18 cellular contexts compared by ENCODE assay signal in genomic region chr1:215584389-215584788, GRCh38. TPM values are rescaled to one million over a fixed set of nuclear protein-coding genes. Genes with fewer than 3 reads are reported as not detected.
DNase-seq lines count a peak whose midpoint lies in the region; ATAC-seq and TF ChIP-seq lines count a peak whose summit lies in the region.
"Had no signal": no experiment of that assay in that cellular context is flagged by ENCODE, and none has a peak within 500 bp of the region (broad histone marks: within the 10 kb centered on the region; RNA-seq: fewer than 3 reads in every experiment).

No MANE protein-coding gene starts in this region.

- BruUV-seq in Caco-2 (replicated peaks; lab: Mats Ljungman, UMichigan): no TSS peak

- H3K9me3 Mint-ChIP-seq in Caco-2 (ENCODE audit: unreplicated experiment): no peaks in the 10 kb centered on the region
- peaks cover 2% of the 10 kb centered on the region for H3K9me3 Mint-ChIP-seq in activated naive CD8-positive, alpha-beta T cell treated with anti-CD3 and anti-CD28 coated beads for 36 hours
- no peaks in the 10 kb centered on the region for H3K9me3 Mint-ChIP-seq in activated CD4-positive, alpha-beta memory T cell treated with anti-CD3 and anti-CD28 coated beads, Interleukin-2, amount 10 ng/mL, durations not matched to agents 7 days and 5 days
- H3K9me3 Mint-ChIP-seq: activated T-helper 1 cell treated with anti-CD3 and anti-CD28 coated beads, Interleukin-12 subunit alpha, Interleukin-12 subunit beta, Interleukin-2, Interleukin-4 antibody, amounts not matched to agents 30 ng/mL and 10 ng/mL and 1 ng/mL, durations not matched to agents 14 hours and 24 hours and 36 hours had no signal

- no peak for DNase-seq in Caco-2
- no peak for DNase-seq in activated naive CD8-positive, alpha-beta T cell treated with anti-CD3 and anti-CD28 coated beads for 36 hours
- no peak for DNase-seq in EL
- no peak for DNase-seq in right lobe of liver
- no peak for DNase-seq in activated CD4-positive, alpha-beta memory T cell treated with anti-CD3 and anti-CD28 coated beads, Interleukin-2, amount 10 ng/mL, durations not matched to agents 7 days and 5 days
- DNase-seq: activated naive CD8-positive, alpha-beta T cell treated with anti-CD3 and anti-CD28 coated beads, Interleukin-2, amount 50 U/mL, for 24 hours; DND-41; left colon; NCI-H1105; retina; stomach; SW 1271 had no signal

- peak; percentile 49 for ATAC-seq in GM19043 (IDR thresholded peaks at IDR 0.05; ENCODE audit: low read depth, unreplicated experiment)
- ATAC-seq in HG02759 (IDR thresholded peaks at IDR 0.05; ENCODE audit: unreplicated experiment): peak; percentile 55
- peak; percentile 62 for ATAC-seq in HG03439 (IDR thresholded peaks at IDR 0.05; ENCODE audit: unreplicated experiment)
- no peak for ATAC-seq in right lobe of liver
- ATAC-seq: activated naive CD8-positive, alpha-beta T cell treated with anti-CD3 and anti-CD28 coated beads, Interleukin-2, amount 50 U/mL, for 24 hours; left colon had no signal

- H3K27me3 Mint-ChIP-seq in Caco-2 (ENCODE audit: insufficient read depth, unreplicated experiment): no peaks in the 10 kb centered on the region
- no peaks in the 10 kb centered on the region for H3K27me3 Mint-ChIP-seq in activated naive CD8-positive, alpha-beta T cell treated with anti-CD3 and anti-CD28 coated beads for 36 hours
- H3K27me3 Mint-ChIP-seq in activated CD4-positive, alpha-beta memory T cell treated with anti-CD3 and anti-CD28 coated beads, Interleukin-2, amount 10 ng/mL, durations not matched to agents 7 days and 5 days: no peaks in the 10 kb centered on the region
- H3K27me3 Mint-ChIP-seq: activated naive CD8-positive, alpha-beta T cell treated with anti-CD3 and anti-CD28 coated beads, Interleukin-2, amount 50 U/mL, for 24 hours had no signal

- H3K9me3 ChIP-seq in Caco-2 (no peaks in the 10 kb centered on the region), right lobe of liver (no peaks in the 10 kb centered on the region)
- H3K9me3 ChIP-seq: stomach had no signal

- no peak for TF ChIP-seq POLR2A in right lobe of liver (IDR thresholded peaks at IDR 0.05)

- POLR2A ChIA-PET in Caco-2 (lab: Charles Lee): no interaction called here
- POLR2A ChIA-PET in activated CD4-positive, alpha-beta memory T cell treated with anti-CD3 and anti-CD28 coated beads, Interleukin-2, amount 10 ng/mL, durations not matched to agents 7 days and 5 days (lab: Charles Lee): no interaction called here

- H3K27ac Mint-ChIP-seq in Caco-2 (ENCODE audit: unreplicated experiment): peak overlapping the region; percentile 88
- no peak overlapping the region for H3K27ac Mint-ChIP-seq in activated naive CD8-positive, alpha-beta T cell treated with anti-CD3 and anti-CD28 coated beads for 36 hours
- no peak overlapping the region for H3K27ac Mint-ChIP-seq in activated CD4-positive, alpha-beta memory T cell treated with anti-CD3 and anti-CD28 coated beads, Interleukin-2, amount 10 ng/mL, durations not matched to agents 7 days and 5 days
- H3K27ac Mint-ChIP-seq: activated naive CD8-positive, alpha-beta T cell treated with anti-CD3 and anti-CD28 coated beads, Interleukin-2, amount 50 U/mL, for 24 hours; activated T-helper 1 cell treated with anti-CD3 and anti-CD28 coated beads, Interleukin-12 subunit alpha, Interleukin-12 subunit beta, Interleukin-2, Interleukin-4 antibody, amounts not matched to agents 30 ng/mL and 10 ng/mL and 1 ng/mL, durations not matched to agents 14 hours and 24 hours and 36 hours; CD14-positive monocyte had no signal

- H3K36me3 ChIP-seq in Caco-2 (ENCODE audit: control insufficient read depth, insufficient read depth, low read length) (no peaks in the 10 kb centered on the region), right lobe of liver (peaks cover 0 to 25% (median 8%) of the 10 kb centered on the region in 4 donors)

- no peak overlapping the region for H3K4me3 Mint-ChIP-seq in Caco-2 (ENCODE audit: unreplicated experiment)
- no peak overlapping the region for H3K4me3 Mint-ChIP-seq in activated naive CD8-positive, alpha-beta T cell treated with anti-CD3 and anti-CD28 coated beads for 36 hours
- no peak overlapping the region for H3K4me3 Mint-ChIP-seq in activated CD4-positive, alpha-beta memory T cell treated with anti-CD3 and anti-CD28 coated beads, Interleukin-2, amount 10 ng/mL, durations not matched to agents 7 days and 5 days
- H3K4me3 Mint-ChIP-seq: activated naive CD8-positive, alpha-beta T cell treated with anti-CD3 and anti-CD28 coated beads, Interleukin-2, amount 50 U/mL, for 24 hours; activated T-helper 1 cell treated with anti-CD3 and anti-CD28 coated beads, Interleukin-12 subunit alpha, Interleukin-12 subunit beta, Interleukin-2, Interleukin-4 antibody, amounts not matched to agents 30 ng/mL and 10 ng/mL and 1 ng/mL, durations not matched to agents 14 hours and 24 hours and 36 hours; CD14-positive monocyte had no signal

- no peak for TF ChIP-seq CTCF in Caco-2 (IDR thresholded peaks at IDR 0.05; ENCODE audit: insufficient read depth in 1 of 2, low read depth in 1 of 2, low read length in 1 of 2, severe bottlenecking in 1 of 2, unreplicated experiment in 1 of 2)
- TF ChIP-seq CTCF in right lobe of liver (IDR thresholded peaks at IDR 0.05): no peak

- WGBS in right lobe of liver (ENCODE audit: insufficient coverage, low coverage, low lambda C conversion rate, missing lambda C conversion rate): 57% methylated on average over 1 of the region's 1 CpG

- peaks cover 43% of the 10 kb centered on the region for H3K36me3 Mint-ChIP-seq in Caco-2 (ENCODE audit: insufficient read depth, unreplicated experiment)
- H3K36me3 Mint-ChIP-seq in activated naive CD8-positive, alpha-beta T cell treated with anti-CD3 and anti-CD28 coated beads for 36 hours: peaks cover 13% of the 10 kb centered on the region
- H3K36me3 Mint-ChIP-seq in activated CD4-positive, alpha-beta memory T cell treated with anti-CD3 and anti-CD28 coated beads, Interleukin-2, amount 10 ng/mL, durations not matched to agents 7 days and 5 days (ENCODE audit: low read depth): no peaks in the 10 kb centered on the region

- H3K4me1 Mint-ChIP-seq in Caco-2 (ENCODE audit: low read depth, unreplicated experiment): peaks cover 22% of the 10 kb centered on the region
- H3K4me1 Mint-ChIP-seq in activated naive CD8-positive, alpha-beta T cell treated with anti-CD3 and anti-CD28 coated beads for 36 hours: no peaks in the 10 kb centered on the region
- H3K4me1 Mint-ChIP-seq in activated CD4-positive, alpha-beta memory T cell treated with anti-CD3 and anti-CD28 coated beads, Interleukin-2, amount 10 ng/mL, durations not matched to agents 7 days and 5 days: no peaks in the 10 kb centered on the region
- H3K4me1 Mint-ChIP-seq: activated naive CD8-positive, alpha-beta T cell treated with anti-CD3 and anti-CD28 coated beads, Interleukin-2, amount 50 U/mL, for 24 hours had no signal

- intact Hi-C loops in Caco-2 (cut with micrococcal nuclease; ENCODE audit: unreplicated experiment): no loop called here
- intact Hi-C loops in right lobe of liver (cut with DNase I): no loop called here

- H3K27me3 ChIP-seq in Caco-2 (replicated peaks; ENCODE audit: control insufficient read depth, insufficient read depth, low read length) (no peaks in the 10 kb centered on the region), right lobe of liver (no peaks in the 10 kb centered on the region)
- H3K27me3 ChIP-seq: stomach had no signal

- CTCF ChIA-PET in Caco-2 (lab: Charles Lee): no interaction called here
- CTCF ChIA-PET in activated CD4-positive, alpha-beta memory T cell treated with anti-CD3 and anti-CD28 coated beads, Interleukin-2, amount 10 ng/mL, durations not matched to agents 7 days and 5 days (lab: Charles Lee): no interaction called here

- no peak overlapping the region for H3K27ac ChIP-seq in right lobe of liver
- H3K27ac ChIP-seq: GM23248 had no signal

- H3K4me1 ChIP-seq in Caco-2: peaks cover 24% of the 10 kb centered on the region
- H3K4me1 ChIP-seq in right lobe of liver: peaks cover 0 to 13% (median 3%) of the 10 kb centered on the region in 4 donors

- H3K4me3 ChIP-seq in Caco-2 (ENCODE audit: low read depth, low read length) (no peak overlapping the region), right lobe of liver (no peak overlapping the region)
- H3K4me3 ChIP-seq: GM23248, stomach had no signal

RNA-seq across cellular contexts. Expression of gene KCTD3, which starts 17.3 kb away (rescaled TPM):
- total RNA-seq in Caco-2 (2022): 49.4 and 50.7 TPM in 2 replicates
- 1 to 10 TPM; 4.3 to 5.1 TPM for total RNA-seq in activated naive CD8-positive, alpha-beta T cell treated with anti-CD3 and anti-CD28 coated beads for 36 hours
- 10 to 100 TPM; 33.0 to 43.5 (median 39.3) TPM for total RNA-seq in right lobe of liver
- total RNA-seq in activated CD4-positive, alpha-beta memory T cell treated with anti-CD3 and anti-CD28 coated beads, Interleukin-2, amount 10 ng/mL, durations not matched to agents 7 days and 5 days: 1 to 10 TPM; 3.4 TPM

Comparison
In these comparisons a context has a peak if more than half of its experiments do, and no peak if none do; other contexts are left out.
1. ATAC-seq: peak in GM19043 (single experiment), HG02759 (single experiment) and HG03439 (single experiment); none in right lobe of liver (0 of 4).